In the genomic region with DNA sequence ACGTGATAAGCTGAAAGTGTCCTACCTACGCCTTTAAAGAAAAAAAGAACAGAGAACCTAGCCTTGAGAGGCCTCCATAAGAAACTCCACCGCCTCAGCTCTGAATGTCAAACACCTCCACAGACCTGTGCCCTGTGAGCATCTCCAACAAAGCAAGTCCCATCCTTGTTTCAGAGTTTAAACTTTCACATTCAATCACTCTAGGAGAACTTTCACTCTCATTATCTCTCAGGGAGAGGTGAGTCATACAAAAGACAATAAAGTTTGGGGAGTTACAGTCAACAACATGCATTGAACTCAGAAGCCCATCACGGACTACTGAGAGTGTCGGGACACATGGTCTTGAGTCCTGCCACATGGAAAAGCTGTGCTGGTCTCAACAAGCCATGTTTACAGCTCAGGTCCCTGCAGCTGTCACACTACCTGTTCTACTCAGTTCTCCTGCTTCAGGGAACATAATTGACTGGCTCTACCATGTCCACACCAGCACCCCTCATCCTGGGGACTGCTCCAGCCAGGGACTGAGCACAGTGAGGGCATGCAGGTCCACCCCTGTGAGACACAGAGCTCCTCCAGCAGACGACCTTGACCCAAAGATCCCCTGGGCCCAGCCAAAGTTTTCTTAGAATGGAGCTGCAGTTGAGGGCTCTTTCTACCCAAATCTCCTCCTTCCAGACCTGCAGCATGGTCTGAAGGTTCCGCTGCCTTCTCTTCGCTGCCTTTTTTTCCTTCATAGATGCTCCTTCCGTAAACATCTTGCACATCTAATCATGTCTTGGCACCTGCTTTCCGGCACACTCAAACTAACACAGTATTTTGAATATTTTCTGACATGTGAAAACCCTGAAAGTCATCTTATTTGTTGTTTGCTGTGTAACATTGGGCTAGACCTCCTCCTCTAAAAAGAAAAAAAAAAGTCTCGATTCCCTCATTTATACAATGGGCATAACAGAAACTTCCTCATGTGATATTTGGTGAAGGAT, we compare ENCODE assay signal across 8 cellular contexts.
DNase-seq lines count a peak whose midpoint lies in the region; ATAC-seq and TF ChIP-seq lines count a peak whose summit lies in the region.

No MANE protein-coding gene starts in this region.

- no peak overlapping the region for H3K9ac ChIP-seq in endodermal cell (ENCODE audit: extremely low read depth, low read length, poor library complexity, severe bottlenecking)

- peak; percentile 67 for ATAC-seq in activated CD4-positive, alpha-beta T cell treated with anti-CD3 and anti-CD28 coated beads for 36 hours
- ATAC-seq in HG03095 (IDR thresholded peaks at IDR 0.05; ENCODE audit: unreplicated experiment): peak; percentile 47

- H3K4me3 ChIP-seq in endodermal cell (ENCODE audit: low read length): no peak overlapping the region

- peaks cover 37% of the 10 kb centered on the region for H3K36me3 ChIP-seq in endodermal cell (ENCODE audit: control insufficient read depth, insufficient read depth, low read length)

- WGBS in endodermal cell (ENCODE audit: insufficient coverage in 1 of 2, insufficient read length in 1 of 2), 2 experiments: 93 to 100% methylated on average over 8 to 10 of the region's 11 CpGs

- H3K4me1 Mint-ChIP-seq in activated CD4-positive, alpha-beta T cell treated with anti-CD3 and anti-CD28 coated beads for 36 hours: peaks cover 97% of the 10 kb centered on the region
- H3K4me1 Mint-ChIP-seq in endodermal cell: peaks cover 30% of the 10 kb centered on the region

- H3K4me1 ChIP-seq in endodermal cell (ENCODE audit: control insufficient read depth, insufficient read depth, low read length): peaks cover 20% of the 10 kb centered on the region

- DNase-seq in activated CD4-positive, alpha-beta T cell treated with anti-CD3 and anti-CD28 coated beads for 36 hours: peak; percentile 83
- no peak for DNase-seq in activated CD4-positive, alpha-beta T cell treated with anti-CD3 and anti-CD28 coated beads for 1 hour
- DNase-seq in activated CD4-positive, alpha-beta T cell treated with anti-CD3 and anti-CD28 coated beads, Interleukin-2, amount 50 U/mL, for 4 hours: peak; percentile 38 to 51
- peak; percentile 82 for DNase-seq in iris pigment epithelial cell (ENCODE audit: low read depth)
- no peak for DNase-seq in endodermal cell
- no peak for DNase-seq in ecto neural progenitor cell (ENCODE audit: low spot score)
- DNase-seq in posterior cingulate gyrus: no peak

- CTCF ChIA-PET in activated CD4-positive, alpha-beta T cell treated with anti-CD3 and anti-CD28 coated beads for 36 hours (lab: Charles Lee): interaction anchor here (0.5 to 9.0 kb wide), 29 partner anchors 9 to 562 kb away, joined by 3 to 86 read pairs (median 5); no protein-coding TSS in a partner anchor

- H3K27me3 ChIP-seq in endodermal cell (ENCODE audit: control insufficient read depth, insufficient read depth, low read length, poor library complexity, severe bottlenecking): no peaks in the 10 kb centered on the region

- peaks cover 94% of the 10 kb centered on the region for H3K36me3 Mint-ChIP-seq in activated CD4-positive, alpha-beta T cell treated with anti-CD3 and anti-CD28 coated beads for 36 hours (ENCODE audit: low read depth)
- peaks cover 20% of the 10 kb centered on the region for H3K36me3 Mint-ChIP-seq in endodermal cell (ENCODE audit: low read depth)

- POLR2A ChIA-PET in activated CD4-positive, alpha-beta T cell treated with anti-CD3 and anti-CD28 coated beads for 36 hours (lab: Charles Lee): interaction anchor here (0.5 to 4.9 kb wide), 33 partner anchors 8 to 261 kb away, joined by 3 to 42 read pairs (median 4); no protein-coding TSS in a partner anchor

- no peak overlapping the region for H3K27ac ChIP-seq in endodermal cell (ENCODE audit: low read depth, low read length)

- peak overlapping the region; percentile 72 for H3K4me3 Mint-ChIP-seq in activated CD4-positive, alpha-beta T cell treated with anti-CD3 and anti-CD28 coated beads for 36 hours
- H3K4me3 Mint-ChIP-seq in endodermal cell: no peak overlapping the region

- H3K9me3 Mint-ChIP-seq in activated CD4-positive, alpha-beta T cell treated with anti-CD3 and anti-CD28 coated beads for 36 hours (ENCODE audit: low read depth): no peaks in the 10 kb centered on the region
- no peaks in the 10 kb centered on the region for H3K9me3 Mint-ChIP-seq in endodermal cell

- intact Hi-C loops in activated CD4-positive, alpha-beta T cell treated with anti-CD3 and anti-CD28 coated beads for 36 hours (cut with DNase I, micrococcal nuclease): loop anchor here (1.0 to 5.0 kb wide), 20 partner anchors 10 to 435 kb away; no protein-coding TSS in a partner anchor
- intact Hi-C loops in posterior cingulate gyrus (cut with DNase I): no loop called here

- TF ChIP-seq CTCF in endodermal cell (conservative IDR thresholded peaks at IDR 0.05): no peak

- H3K9me3 ChIP-seq in endodermal cell (ENCODE audit: control insufficient read depth, low read length): no peaks in the 10 kb centered on the region

- peak overlapping the region; percentile 99 for H3K27ac Mint-ChIP-seq in activated CD4-positive, alpha-beta T cell treated with anti-CD3 and anti-CD28 coated beads for 36 hours
- H3K27ac Mint-ChIP-seq in endodermal cell: no peak overlapping the region

- H3K27me3 Mint-ChIP-seq in activated CD4-positive, alpha-beta T cell treated with anti-CD3 and anti-CD28 coated beads for 36 hours: no peaks in the 10 kb centered on the region
- no peaks in the 10 kb centered on the region for H3K27me3 Mint-ChIP-seq in endodermal cell (ENCODE audit: insufficient read depth)

Comparison
In these comparisons a context has a peak if more than half of its experiments do, and no peak if none do; other contexts are left out.
1. DNase-seq: peak in activated CD4-positive, alpha-beta T cell treated with anti-CD3 and anti-CD28 coated beads for 36 hours (single experiment), activated CD4-positive, alpha-beta T cell treated with anti-CD3 and anti-CD28 coated beads, Interleukin-2, amount 50 U/mL, for 4 hours (2 of 2) and iris pigment epithelial cell (single experiment); none in activated CD4-positive, alpha-beta T cell treated with anti-CD3 and anti-CD28 coated beads for 1 hour (single experiment), endodermal cell (single experiment), ecto neural progenitor cell (single experiment) and posterior cingulate gyrus (0 of 10).